9 cellular contexts compared by ENCODE assay signal in the genomic region with DNA sequence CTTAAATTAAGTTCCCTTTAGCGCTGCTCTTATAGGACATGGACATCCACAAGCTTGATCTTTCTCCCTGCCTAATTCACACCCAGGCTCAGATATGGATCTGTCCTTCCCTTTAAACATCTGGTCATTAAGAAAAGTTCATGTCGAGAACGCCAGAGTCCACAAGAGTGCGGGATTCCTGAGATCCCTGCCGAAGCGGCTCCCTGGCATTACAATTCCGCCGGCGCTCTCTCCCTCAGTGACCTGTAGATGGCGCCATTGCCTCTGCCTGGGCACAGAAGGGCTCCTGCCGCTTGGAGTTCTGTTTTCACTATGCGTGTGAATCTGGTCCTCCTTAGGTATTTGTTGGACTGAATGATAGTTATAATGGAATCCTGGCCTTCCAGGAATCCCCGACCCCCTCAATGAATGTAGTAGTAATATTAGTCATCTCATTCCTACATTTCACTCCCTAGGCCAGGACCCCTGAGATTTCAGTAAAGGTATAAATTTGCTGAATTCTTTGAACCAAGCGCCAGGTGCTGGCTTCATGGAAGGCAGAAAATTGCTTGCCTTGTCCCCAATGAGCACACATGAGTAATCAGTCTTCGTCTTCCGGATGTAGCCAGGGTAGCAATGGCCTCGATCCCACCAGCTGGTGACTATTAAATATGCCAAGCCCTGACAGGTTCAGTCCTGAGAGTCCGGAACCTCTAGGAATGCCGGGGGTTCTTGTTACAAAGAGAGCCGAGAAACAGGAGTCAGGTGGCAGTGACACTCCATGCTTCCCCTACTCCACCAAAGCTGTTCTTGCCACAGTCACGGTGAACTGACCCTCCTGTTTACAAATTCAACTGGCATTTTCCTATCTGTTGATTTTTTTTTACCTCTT. TPM values are rescaled to one million over a fixed set of nuclear protein-coding genes. Genes with fewer than 3 reads are reported as not detected.
A peak's percentile ranks its signal among the peaks of the same experiment; 100 is the strongest.
DNase-seq lines count a peak whose midpoint lies in the region; ATAC-seq and TF ChIP-seq lines count a peak whose summit lies in the region.
"Had no signal": no experiment of that assay in that cellular context is flagged by ENCODE, and none has a peak within 500 bp of the region (broad histone marks: within the 10 kb centered on the region; RNA-seq: fewer than 3 reads in every experiment).

No MANE protein-coding gene starts in this region.

- H3K4me1 ChIP-seq in SJCRH30 (peaks cover 7% of the 10 kb centered on the region), thyroid gland (no peaks in the 10 kb centered on the region)

- 22 to 23% methylated on average over 21 of the region's 21 CpGs for WGBS in thyroid gland, 2 donors

- H3K9me3 ChIP-seq in SJCRH30 (replicated peaks) (no peaks in the 10 kb centered on the region), thyroid gland (no peaks in the 10 kb centered on the region)

- H3K27ac ChIP-seq in SJCRH30 (no peak overlapping the region), thyroid gland (no peak overlapping the region)

- no peaks in the 10 kb centered on the region for H3K36me3 ChIP-seq in SJCRH30
- H3K36me3 ChIP-seq in thyroid gland = no peaks in the 10 kb centered on the region

- H3K27me3 ChIP-seq in SJCRH30 (0 out of 2 replicates have a peak, but pooled peaks cover 5% of the 10 kb centered on the region), thyroid gland (no peaks in the 10 kb centered on the region)

- H3K4me3 ChIP-seq in SJCRH30 = no peak overlapping the region
- H3K4me3 ChIP-seq in thyroid gland (replicated peaks in 1 of 3) = no peak overlapping the region

- DNase-seq in NCI-H1436 (lab: John Stamatoyannopoulos, UW) (peak; percentile 73), NCI-H1436 treated with DMSO at 0.1 percent for 48 hours (lab: John Stamatoyannopoulos, UW) (no peak), M059J (ENCODE audit: low read depth) (peak; percentile 72), SJCRH30 (peak; percentile 76 to 93), foreskin melanocyte (peak; percentile 42), omental fat pad (ENCODE audit: low spot score) (peak; percentile 82), thyroid gland (peak; percentile 77 to 82)
- DNase-seq in activated effector memory CD4-positive, alpha-beta T cell treated with anti-CD3 and anti-CD28 coated beads, Interleukin-2, amount 50 U/mL, for 16 hours = peak; percentile 88

- intact Hi-C loops in thyroid gland (cut with DNase I) = loop anchor here (2.0 kb wide), 1 partner anchor 85 kb away; no protein-coding TSS in a partner anchor

- TF ChIP-seq CTCF in omental fat pad (IDR thresholded peaks at IDR 0.05) (peak in 2 of 3 donors; percentile 11 to 19), thyroid gland (IDR thresholded peaks at IDR 0.05) (peak; percentile 71 to 95 (median 86))

- ATAC-seq in omental fat pad (ENCODE audit: low FRiP score) = peak; percentile 74

- no peak for TF ChIP-seq POLR2A in thyroid gland (IDR thresholded peaks at IDR 0.05)

RNA-seq across cellular contexts. Expression of a gene that starts 26.4 kb away (rescaled TPM):
- not detected in 2 replicates for total RNA-seq in M059J (2014; rRNA removed; shearing (Covaris generic))
- 0.08 TPM in 1 of 2 replicates, not detected in the other for total RNA-seq in SJCRH30 (2014; rRNA removed; shearing (Covaris generic))
- total RNA-seq in omental fat pad = under 1 TPM in 2 of 4 donors, not detected in 2; 0.28 to 0.47 TPM
- total RNA-seq in thyroid gland = not detected
- total RNA-seq: urinary bladder had no signal

RNA-seq across cellular contexts. Expression of a gene that starts 38.4 kb away (rescaled TPM):
- total RNA-seq in M059J (2014; rRNA removed; shearing (Covaris generic)) = 1.2 and 3.5 TPM in 2 replicates
- total RNA-seq in SJCRH30 (2014; rRNA removed; shearing (Covaris generic)) = 7.3 and 9.2 TPM in 2 replicates
- 1 to 10 TPM in 3 of 4 donors, under 1 TPM in 1; 0.48 to 6.6 (median 1.8) TPM for total RNA-seq in omental fat pad
- total RNA-seq in thyroid gland = under 1 TPM in 1 of 4 donors, not detected in 3; 0.22 TPM
- total RNA-seq: urinary bladder had no signal

RNA-seq across cellular contexts. Expression of a gene that starts 41.6 kb away (rescaled TPM):
- not detected in 2 replicates for total RNA-seq in M059J (2014; rRNA removed; shearing (Covaris generic))
- not detected in 2 replicates for total RNA-seq in SJCRH30 (2014; rRNA removed; shearing (Covaris generic))
- total RNA-seq in omental fat pad (1 to 10 TPM in 1 of 4 donors, under 1 TPM in 1, not detected in 2; 0.56 to 2.7 TPM), thyroid gland (1 to 10 TPM in 1 of 4 donors, not detected in 3; 1.4 TPM)
- total RNA-seq: urinary bladder had no signal
